ENCODE assay signal across 6 cellular contexts in the genomic region with DNA sequence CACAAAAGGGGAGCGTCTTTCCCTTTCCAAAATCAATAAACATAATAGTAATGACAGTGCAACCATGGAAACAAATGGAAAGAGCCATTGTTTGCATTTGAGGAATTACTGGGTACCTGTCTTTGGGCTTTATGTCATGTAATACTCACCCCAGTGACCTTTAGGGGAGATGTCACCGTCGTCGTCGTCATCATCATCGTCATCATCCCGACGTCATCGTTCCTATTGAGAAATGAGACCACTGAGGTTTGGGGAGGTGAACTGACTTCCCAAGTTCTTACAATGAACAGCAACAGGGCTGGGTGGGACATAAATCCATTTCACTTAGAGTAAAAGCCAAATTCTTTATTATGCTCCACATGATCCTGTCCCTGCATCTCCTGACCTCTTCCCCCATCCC.
"Had no signal": no experiment of that assay in that cellular context is flagged by ENCODE, and none has a peak within 500 bp of the region (broad histone marks: within the 10 kb centered on the region; RNA-seq: fewer than 3 reads in every experiment).

No MANE protein-coding gene starts in this region.

- FAIRE-seq: HTR-8/SVneo, K562 had no signal

- H3K27ac ChIP-seq: HL-60 had no signal

- ATAC-seq: K562 had no signal

- DNase-seq: IMR-90, KBM-7, KG1 had no signal

- H3K4me3 ChIP-seq: K562 had no signal
